In the genomic region with DNA sequence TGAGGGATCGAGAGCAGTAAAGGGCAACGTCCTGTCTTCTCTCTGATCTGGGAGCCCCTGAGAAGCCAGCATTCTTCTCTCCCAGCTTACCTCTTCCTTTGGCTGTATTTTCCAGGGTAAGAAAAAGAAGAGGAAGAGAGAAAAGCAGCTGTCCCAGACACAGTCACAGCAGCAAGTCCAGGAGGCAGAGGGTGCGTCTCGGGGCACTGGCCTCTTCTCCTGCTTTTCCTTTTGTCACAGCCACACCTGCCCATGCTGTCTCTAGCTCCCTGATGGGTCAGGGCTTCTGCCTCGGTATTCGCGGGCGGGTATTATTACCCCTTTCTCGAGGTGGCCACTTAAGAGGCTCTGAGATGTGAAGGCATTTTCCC, we compare ENCODE assay signal across 14 cellular contexts. TPM values are rescaled to one million over a fixed set of nuclear protein-coding genes. Genes with fewer than 3 reads are reported as not detected.
DNase-seq lines count a peak whose midpoint lies in the region; ATAC-seq, FAIRE-seq and TF ChIP-seq lines count a peak whose summit lies in the region.
"Had no signal": no experiment of that assay in that cellular context is flagged by ENCODE, and none has a peak within 500 bp of the region (broad histone marks: within the 10 kb centered on the region; RNA-seq: fewer than 3 reads in every experiment).

No MANE protein-coding gene starts in this region.

- 10 to 62% (median 35%) methylated on average over 9 of the region's 9 CpGs for WGBS in small intestine, 3 donors

- H3K4me3 ChIP-seq in OCI-LY1 (ENCODE audit: low read depth, low read length, poor library complexity, severe bottlenecking) (peak overlapping the region; percentile 20), small intestine (ENCODE audit: low read depth in 1 of 2, low read length in 2 of 2) (peak overlapping the region in 1 of 2 donors; percentile 37)

- H3K9me2 ChIP-seq in OCI-LY1 (ENCODE audit: low read depth, low read length): no peaks in the 10 kb centered on the region

- no peak for DNase-seq in activated T-cell treated with anti-CD3 and anti-CD28 coated beads, Interleukin-2, amount 50 U/mL, for 24 hours
- DNase-seq in activated T-cell treated with anti-CD3 and anti-CD28 coated beads, Interleukin-2, amount 50 U/mL, for 1 hour: no peak
- DNase-seq in effector memory CD8-positive, alpha-beta T cell: no peak
- peak; percentile 75 for DNase-seq in small intestine
- DNase-seq in A172 (ENCODE audit: low spot score): no peak
- DNase-seq in NCI-H345 treated with DMSO at 0.1 percent for 48 hours (lab: John Stamatoyannopoulos, UW; ENCODE audit: unreplicated experiment): no peak
- DNase-seq: activated CD4-positive, CD25-positive, alpha-beta regulatory T cell treated with anti-CD3 and anti-CD28 coated beads, Interleukin-2, amount 50 U/mL, for 72 hours; activated effector memory CD4-positive, alpha-beta T cell treated with Interleukin-2 at 50 U/mL for 16 hours; DMS79 treated with DMSO at 0.1 percent for 48 hours; NCI-H2029; SW 1271 had no signal

- peak overlapping the region; percentile 53 for H3K4me3 Mint-ChIP-seq in activated T-cell treated with anti-CD3 and anti-CD28 coated beads, Interleukin-2, amount 50 U/mL, for 24 hours
- H3K4me3 Mint-ChIP-seq in effector memory CD8-positive, alpha-beta T cell: peak overlapping the region; percentile 69 to 81

- H3K4me1 Mint-ChIP-seq in activated T-cell treated with anti-CD3 and anti-CD28 coated beads, Interleukin-2, amount 50 U/mL, for 24 hours (ENCODE audit: low read depth): peaks cover 42% of the 10 kb centered on the region
- H3K4me1 Mint-ChIP-seq in effector memory CD8-positive, alpha-beta T cell (ENCODE audit: low read depth in 2 of 2): peaks cover 21 to 23% of the 10 kb centered on the region in 2 donors

- peak overlapping the region; percentile 47 for H3K4me2 ChIP-seq in OCI-LY1 (ENCODE audit: low read length)

- no peak for FAIRE-seq in small intestine (lab: Jason Lieb, UNC)

- H3K27me3 ChIP-seq in OCI-LY1 (ENCODE audit: insufficient read depth, low read length) (peaks cover 3% of the 10 kb centered on the region; the same call in 1 of the 2 replicates), small intestine (ENCODE audit: control insufficient read depth in 2 of 2, insufficient read depth in 2 of 2, low read length in 2 of 2) (no peaks in the 10 kb centered on the region)

- H3K79me2 ChIP-seq in OCI-LY1 (ENCODE audit: insufficient read depth, low read length): no peaks in the 10 kb centered on the region

- no peak for ATAC-seq in effector memory CD8-positive, alpha-beta T cell (replicated peaks)
- no peak for ATAC-seq in GM18870 (IDR thresholded peaks at IDR 0.05; ENCODE audit: unreplicated experiment)

- H3K27me3 Mint-ChIP-seq in activated T-cell treated with anti-CD3 and anti-CD28 coated beads, Interleukin-2, amount 50 U/mL, for 24 hours: peaks cover 5% of the 10 kb centered on the region
- peaks cover 16 to 33% of the 10 kb centered on the region in 2 donors for H3K27me3 Mint-ChIP-seq in effector memory CD8-positive, alpha-beta T cell

- TF ChIP-seq CTCF in OCI-LY1 (IDR thresholded peaks at IDR 0.05; ENCODE audit: low read length): no peak

- H3K9ac ChIP-seq in OCI-LY1 (ENCODE audit: low read length): no peak overlapping the region; the same call in 1 of the 2 replicates

- H4K20me1 ChIP-seq in OCI-LY1 (ENCODE audit: insufficient read depth, low read length): no peaks in the 10 kb centered on the region

- no peak overlapping the region for H3K27ac ChIP-seq in OCI-LY1 (ENCODE audit: low read depth, low read length, poor library complexity, severe bottlenecking)
- H3K27ac ChIP-seq in small intestine (ENCODE audit: low read depth in 1 of 2, low read length in 1 of 2): peak overlapping the region; percentile 89 to 94

- H3F3A ChIP-seq in OCI-LY1 (ENCODE audit: insufficient read depth, low read length): no peaks in the 10 kb centered on the region

- no peaks in the 10 kb centered on the region for H3K9me3 Mint-ChIP-seq in activated T-cell treated with anti-CD3 and anti-CD28 coated beads, Interleukin-2, amount 50 U/mL, for 24 hours
- no peaks in the 10 kb centered on the region for H3K9me3 Mint-ChIP-seq in effector memory CD8-positive, alpha-beta T cell
- H3K9me3 Mint-ChIP-seq: memory B cell had no signal

- peaks cover 11% of the 10 kb centered on the region for H3K4me1 ChIP-seq in OCI-LY1 (ENCODE audit: insufficient read depth, low read length, severe bottlenecking)
- H3K4me1 ChIP-seq in small intestine (ENCODE audit: control insufficient read depth in 2 of 2, insufficient read depth in 1 of 2, low read depth in 1 of 2, low read length in 1 of 2): peaks cover 5 to 10% of the 10 kb centered on the region in 2 donors

- H3K36me3 ChIP-seq in OCI-LY1 (ENCODE audit: insufficient read depth, low read length) (no peaks in the 10 kb centered on the region), small intestine (ENCODE audit: control insufficient read depth in 2 of 2, insufficient read depth in 2 of 2, low read length in 2 of 2) (peaks cover 0 to 4% of the 10 kb centered on the region in 2 donors)

- peak overlapping the region; percentile 79 for H3K27ac Mint-ChIP-seq in activated T-cell treated with anti-CD3 and anti-CD28 coated beads, Interleukin-2, amount 50 U/mL, for 24 hours
- H3K27ac Mint-ChIP-seq in effector memory CD8-positive, alpha-beta T cell: peak overlapping the region; percentile 68 to 78
- H3K27ac Mint-ChIP-seq: memory B cell had no signal

- no peak overlapping the region for H2AFZ ChIP-seq in OCI-LY1 (ENCODE audit: low read length)

- H3K36me3 Mint-ChIP-seq in activated T-cell treated with anti-CD3 and anti-CD28 coated beads, Interleukin-2, amount 50 U/mL, for 24 hours (ENCODE audit: low read depth): peaks cover 5% of the 10 kb centered on the region
- peaks cover 16% of the 10 kb centered on the region for H3K36me3 Mint-ChIP-seq in effector memory CD8-positive, alpha-beta T cell (ENCODE audit: insufficient read depth)
- H3K36me3 Mint-ChIP-seq: memory B cell had no signal

- no peaks in the 10 kb centered on the region for H3K9me3 ChIP-seq in OCI-LY1 (ENCODE audit: low read length)
- H3K9me3 ChIP-seq in small intestine (ENCODE audit: control insufficient read depth, low read depth): no peaks in the 10 kb centered on the region

RNA-seq across cellular contexts. Expression of a gene that starts 20.3 kb away (rescaled TPM):
- 10 to 100 TPM; 18.6 to 59.7 (median 26.7) TPM for polyA plus RNA-seq in small intestine
- total RNA-seq in A172 (2014; rRNA removed; shearing (Covaris generic)): 114 and 120 TPM in 2 replicates

RNA-seq across cellular contexts. Expression of a gene that starts 46.8 kb away (rescaled TPM):
- polyA plus RNA-seq in small intestine: 100 to 1,000 TPM in 2 of 3 donors, 10 to 100 TPM in 1; 92.8 to 147 (median 147) TPM
- 40.5 and 41.5 TPM in 2 replicates for total RNA-seq in A172 (2014; rRNA removed; shearing (Covaris generic))

RNA-seq across cellular contexts. Expression of a gene that starts 47.1 kb away (rescaled TPM):
- polyA plus RNA-seq in small intestine: 10 to 100 TPM; 16.1 to 36.9 (median 20.0) TPM
- 14.8 and 14.9 TPM in 2 replicates for total RNA-seq in A172 (2014; rRNA removed; shearing (Covaris generic))
